In genomic region chr10:7787857-7788639, GRCh38 we compare ENCODE assay signal across 8 cellular contexts. TPM values are rescaled to one million over a fixed set of nuclear protein-coding genes. Genes with fewer than 3 reads are reported as not detected.
DNase-seq lines count a peak whose midpoint lies in the region; ATAC-seq and TF ChIP-seq lines count a peak whose summit lies in the region.

TSS of gene ATP5F1C (plus strand) at chr10:7788177. CDS start at chr10:7788208, 31 bp downstream.
TSS of gene KIN (minus strand) at chr10:7787993. CDS start at chr10:7787933, 60 bp downstream.

- POLR2A ChIA-PET in CD4-positive, alpha-beta memory T cell (lab: Charles Lee; ENCODE audit: partially characterized antibody), result interaction anchor here (0.5 to 4.3 kb wide), 9 partner anchors 9 to 628 kb away, joined by 3 to 102 read pairs (median 6); partner anchors contain the start of gene TAF3
- POLR2A ChIA-PET in activated CD4-positive, alpha-beta memory T cell treated with anti-CD3 and anti-CD28 coated beads, Interleukin-2, amount 10 ng/mL, durations not matched to agents 7 days and 5 days (lab: Charles Lee), result interaction anchor here (0.7 to 3.8 kb wide), 17 partner anchors 10 to 614 kb away, joined by 3 to 86 read pairs (median 4); partner anchors contain the start of genes SFMBT2 and TAF3

- H3K4me3 ChIP-seq in CD4-positive, alpha-beta memory T cell (ENCODE audit: low read length in 2 of 2), result peak within 1 kb of the TSS; percentile 91 to 99
- peak within 1 kb of the TSS; percentile 81 for H3K4me3 ChIP-seq in lung

- H3K27me3 Mint-ChIP-seq in CD4-positive, alpha-beta memory T cell, result no peaks in the 10 kb centered on the region
- H3K27me3 Mint-ChIP-seq in activated CD4-positive, alpha-beta memory T cell treated with anti-CD3 and anti-CD28 coated beads, Interleukin-2, amount 10 ng/mL, durations not matched to agents 7 days and 5 days, result no peaks in the 10 kb centered on the region

- CTCF ChIA-PET in CD4-positive, alpha-beta memory T cell (lab: Charles Lee; ENCODE audit: partially characterized antibody), result interaction anchor here (1.0 to 1.3 kb wide), 5 partner anchors 21 to 102 kb away, joined by 3 to 9 read pairs (median 3); partner anchors contain the start of gene TAF3
- CTCF ChIA-PET in activated CD4-positive, alpha-beta memory T cell treated with anti-CD3 and anti-CD28 coated beads, Interleukin-2, amount 10 ng/mL, durations not matched to agents 7 days and 5 days (lab: Charles Lee), result interaction anchor here (0.9 to 1.4 kb wide), 5 partner anchors 13 to 1515 kb away, joined by 3 to 12 read pairs (median 4); partner anchors contain the start of gene TAF3

- WGBS in lung, 2 donors, result 0% methylated on average over 56 to 59 of the region's 59 CpGs

- no peaks in the 10 kb centered on the region for H3K9me3 ChIP-seq in CD4-positive, alpha-beta memory T cell (ENCODE audit: control insufficient read depth in 1 of 2, low read length in 2 of 2)
- no peaks in the 10 kb centered on the region for H3K9me3 ChIP-seq in lung (ENCODE audit: control insufficient read depth in 2 of 2, insufficient read depth in 1 of 2, low read length in 1 of 2)

- TF ChIP-seq CTCF in lung (IDR thresholded peaks at IDR 0.05; ENCODE audit: control extremely low read depth, extremely low read depth), result no peak

- H3K27ac Mint-ChIP-seq in CD4-positive, alpha-beta memory T cell, result peak within 1 kb of the TSS in 1 of 7 donors; percentile 36
- H3K27ac Mint-ChIP-seq in activated CD4-positive, alpha-beta memory T cell treated with anti-CD3 and anti-CD28 coated beads, Interleukin-2, amount 10 ng/mL, durations not matched to agents 7 days and 5 days, result no peak within 1 kb of the TSS

- intact Hi-C loops in CD4-positive, alpha-beta memory T cell (cut with micrococcal nuclease), result loop anchor here (1.0 to 2.0 kb wide), 2 partner anchors 30 to 1975 kb away; partner anchors contain the start of genes GDI2 and TAF3

- peaks cover 45 to 72% (median 56%) of the 10 kb centered on the region in 4 donors for H3K4me1 Mint-ChIP-seq in CD4-positive, alpha-beta memory T cell
- peaks cover 53% of the 10 kb centered on the region for H3K4me1 Mint-ChIP-seq in activated CD4-positive, alpha-beta memory T cell treated with anti-CD3 and anti-CD28 coated beads, Interleukin-2, amount 10 ng/mL, durations not matched to agents 7 days and 5 days

- no peak within 1 kb of the TSS for H3K4me3 Mint-ChIP-seq in CD4-positive, alpha-beta memory T cell
- H3K4me3 Mint-ChIP-seq in activated CD4-positive, alpha-beta memory T cell treated with anti-CD3 and anti-CD28 coated beads, Interleukin-2, amount 10 ng/mL, durations not matched to agents 7 days and 5 days, result no peak within 1 kb of the TSS

- peak; percentile 96 to 97 (median 97) for DNase-seq in CD4-positive, alpha-beta memory T cell
- DNase-seq in NCI-H82 treated with DMSO at 0.1 percent for 48 hours (lab: John Stamatoyannopoulos, UW; ENCODE audit: unreplicated experiment) (peak; percentile 77), lung (ENCODE audit: low spot score) (peak; percentile 98)
- DNase-seq in activated CD4-positive, alpha-beta memory T cell treated with anti-CD3 and anti-CD28 coated beads, Interleukin-2, amount 10 ng/mL, durations not matched to agents 7 days and 5 days, result peak; percentile 98
- DNase-seq in effector CD4-positive, alpha-beta T cell, result peak; percentile 95
- peak; percentile 95 to 96 (median 95) for DNase-seq in stimulated activated CD4-positive, alpha-beta T cell treated with anti-CD3 and anti-CD28 coated beads, TNF-alpha, amount 100 ng/mL, for 4 hours (ENCODE audit: low read depth in 3 of 3)

- no peaks in the 10 kb centered on the region for H3K36me3 ChIP-seq in CD4-positive, alpha-beta memory T cell (ENCODE audit: insufficient read depth, low read length)
- no peaks in the 10 kb centered on the region for H3K36me3 ChIP-seq in lung (ENCODE audit: control insufficient read depth in 2 of 2, insufficient read depth in 2 of 2, low read length in 2 of 2)

- no peaks in the 10 kb centered on the region for H3K9me3 Mint-ChIP-seq in CD4-positive, alpha-beta memory T cell
- H3K9me3 Mint-ChIP-seq in activated CD4-positive, alpha-beta memory T cell treated with anti-CD3 and anti-CD28 coated beads, Interleukin-2, amount 10 ng/mL, durations not matched to agents 7 days and 5 days, result no peaks in the 10 kb centered on the region

- no peaks in the 10 kb centered on the region for H3K27me3 ChIP-seq in CD4-positive, alpha-beta memory T cell (ENCODE audit: insufficient read depth, low read length)
- H3K27me3 ChIP-seq in lung (ENCODE audit: control insufficient read depth, insufficient read depth), result no peaks in the 10 kb centered on the region

- peaks cover 13 to 32% of the 10 kb centered on the region in 2 donors for H3K36me3 Mint-ChIP-seq in CD4-positive, alpha-beta memory T cell
- peaks cover 40% of the 10 kb centered on the region for H3K36me3 Mint-ChIP-seq in activated CD4-positive, alpha-beta memory T cell treated with anti-CD3 and anti-CD28 coated beads, Interleukin-2, amount 10 ng/mL, durations not matched to agents 7 days and 5 days (ENCODE audit: low read depth)

- H3K27ac ChIP-seq in CD4-positive, alpha-beta memory T cell (ENCODE audit: low read depth, low read length), result peak within 1 kb of the TSS; percentile 75
- peak within 1 kb of the TSS; percentile 87 to 93 for H3K27ac ChIP-seq in lung (ENCODE audit: low read depth in 1 of 2, low read length in 1 of 2)

- H3K4me1 ChIP-seq in CD4-positive, alpha-beta memory T cell (ENCODE audit: insufficient read depth, low read length), result peaks cover 77% of the 10 kb centered on the region
- H3K4me1 ChIP-seq in lung (ENCODE audit: control insufficient read depth in 2 of 2, insufficient read depth in 2 of 2, low read length in 2 of 2), result peaks cover 4 to 21% of the 10 kb centered on the region in 2 donors

- ATAC-seq in GM19452 (IDR thresholded peaks at IDR 0.05; ENCODE audit: unreplicated experiment) (peak; percentile 91), HG03575 (IDR thresholded peaks at IDR 0.05; ENCODE audit: extremely low read depth, insufficient number of reproducible peaks, low FRiP score, unreplicated experiment) (peak; percentile 81), lung (ENCODE audit: insufficient read depth, low FRiP score) (peak; percentile 99)

RNA-seq across cellular contexts. Expression of gene ATP5F1C, which starts in this region (rescaled TPM):
- total RNA-seq in CD4-positive, alpha-beta memory T cell, result 100 to 1,000 TPM; 124 to 135 TPM
- polyA plus RNA-seq in CD4-positive, alpha-beta memory T cell, result 100 to 1,000 TPM; 298 to 508 TPM
- total RNA-seq in activated CD4-positive, alpha-beta memory T cell treated with anti-CD3 and anti-CD28 coated beads, Interleukin-2, amount 10 ng/mL, durations not matched to agents 7 days and 5 days, result 100 to 1,000 TPM; 273 to 278 TPM
- 100 to 1,000 TPM; 175 to 185 TPM for total RNA-seq in lung
- polyA plus RNA-seq in lung, result 100 to 1,000 TPM; 233 to 418 TPM

RNA-seq across cellular contexts. Expression of gene KIN, which starts in this region (rescaled TPM):
- 10 to 100 TPM; 14.5 to 14.7 TPM for total RNA-seq in CD4-positive, alpha-beta memory T cell
- 1 to 10 TPM; 4.1 to 6.2 TPM for polyA plus RNA-seq in CD4-positive, alpha-beta memory T cell
- total RNA-seq in activated CD4-positive, alpha-beta memory T cell treated with anti-CD3 and anti-CD28 coated beads, Interleukin-2, amount 10 ng/mL, durations not matched to agents 7 days and 5 days, result 10 to 100 TPM; 13.8 to 15.8 TPM
- 10 to 100 TPM in 1 of 2 donors, 1 to 10 TPM in 1; 6.0 to 12.0 TPM for total RNA-seq in lung
- 10 to 100 TPM in 1 of 2 donors, 1 to 10 TPM in 1; 7.7 to 15.9 TPM for polyA plus RNA-seq in lung

Comparison
In these comparisons a context has a peak if more than half of its experiments do, and no peak if none do; other contexts are left out.
1. Peak in every context shown above with its lines: DNase-seq, ATAC-seq, H3K4me3 ChIP-seq and H3K27ac ChIP-seq.